8 cellular contexts compared by ENCODE assay signal in the genomic region with DNA sequence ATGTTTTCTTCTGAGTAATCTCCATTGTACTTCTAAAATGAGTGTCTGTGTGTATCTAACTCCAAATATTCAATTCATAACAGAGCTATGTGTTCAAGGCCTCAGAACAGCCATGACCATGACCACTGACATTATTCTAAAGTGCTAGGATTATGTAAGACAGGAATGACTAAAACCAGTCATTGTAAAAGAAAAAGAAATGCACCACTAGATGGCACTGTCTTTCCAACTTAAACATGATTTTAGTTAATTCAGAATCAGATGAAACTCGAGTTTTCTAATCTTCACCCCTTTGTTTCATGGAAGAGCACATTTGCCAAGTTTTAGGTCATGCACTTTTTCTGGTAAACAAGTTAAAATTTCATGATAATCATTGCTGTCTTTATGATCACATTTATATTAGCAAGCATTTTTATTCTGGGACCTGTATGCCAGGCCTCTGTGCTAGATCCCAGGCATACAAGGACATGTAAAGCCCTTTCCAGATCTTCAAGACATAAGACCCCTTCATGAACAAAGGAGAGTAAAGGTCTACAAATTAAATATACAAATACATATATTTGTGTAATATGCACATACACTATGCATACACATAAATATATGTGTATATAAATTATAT. TPM values are rescaled to one million over a fixed set of nuclear protein-coding genes. Genes with fewer than 3 reads are reported as not detected.
DNase-seq lines count a peak whose midpoint lies in the region; ATAC-seq, FAIRE-seq and TF ChIP-seq lines count a peak whose summit lies in the region.

No MANE protein-coding gene starts in this region.

- no peaks in the 10 kb centered on the region for H3K9me3 Mint-ChIP-seq in Calu3 (ENCODE audit: low read depth, unreplicated experiment)
- H3K9me3 Mint-ChIP-seq in activated B cell treated with CpG ODN at 0.5 μM for 24 hours, result no peaks in the 10 kb centered on the region
- H3K9me3 Mint-ChIP-seq in glutamatergic neuron (ENCODE audit: unreplicated experiment), result peaks cover 1% of the 10 kb centered on the region

- intact Hi-C loops in Calu3 (cut with micrococcal nuclease; ENCODE audit: unreplicated experiment), result loop anchor here (1.0 to 5.0 kb wide), 3 partner anchors 335 to 589 kb away; no protein-coding TSS in a partner anchor
- intact Hi-C loops in activated B cell treated with CpG ODN at 0.5 μM for 24 hours (cut with micrococcal nuclease), result loop anchor here (1.0 to 5.0 kb wide), 7 partner anchors 15 to 904 kb away; no protein-coding TSS in a partner anchor

- H3K36me3 Mint-ChIP-seq in Calu3 (ENCODE audit: insufficient read depth, unreplicated experiment), result no peaks in the 10 kb centered on the region
- H3K36me3 Mint-ChIP-seq in activated B cell treated with CpG ODN at 0.5 μM for 24 hours (ENCODE audit: low read depth), result no peaks in the 10 kb centered on the region
- no peaks in the 10 kb centered on the region for H3K36me3 Mint-ChIP-seq in glutamatergic neuron (ENCODE audit: unreplicated experiment)

- H3K27ac Mint-ChIP-seq in Calu3 (ENCODE audit: unreplicated experiment) (no peak overlapping the region), activated B cell treated with CpG ODN at 0.5 μM for 24 hours (no peak overlapping the region), glutamatergic neuron (ENCODE audit: unreplicated experiment) (no peak overlapping the region)

- DNase-seq in Calu3 (peak; percentile 11), GM19239 (ENCODE audit: insufficient read length, low spot score) (no peak), NCI-H1048 (lab: John Stamatoyannopoulos, UW) (peak; percentile 69), activated B cell treated with CpG ODN at 0.5 μM for 24 hours (no peak), glutamatergic neuron (no peak), renal cortical epithelial cell (ENCODE audit: low read depth) (peak; percentile 85)

- H3K27me3 Mint-ChIP-seq in Calu3 (ENCODE audit: unreplicated experiment), result peaks cover 23% of the 10 kb centered on the region
- H3K27me3 Mint-ChIP-seq in activated B cell treated with CpG ODN at 0.5 μM for 24 hours, result no peaks in the 10 kb centered on the region
- H3K27me3 Mint-ChIP-seq in glutamatergic neuron (ENCODE audit: unreplicated experiment), result no peaks in the 10 kb centered on the region

- H3K4me3 Mint-ChIP-seq in Calu3 (ENCODE audit: low read depth, unreplicated experiment) (no peak overlapping the region), activated B cell treated with CpG ODN at 0.5 μM for 24 hours (no peak overlapping the region), glutamatergic neuron (ENCODE audit: unreplicated experiment) (no peak overlapping the region)

- peak; percentile 37 for ATAC-seq in activated B cell treated with CpG ODN at 0.5 μM for 24 hours (ENCODE audit: low read depth)
- ATAC-seq in HG03097 (IDR thresholded peaks at IDR 0.05; ENCODE audit: low FRiP score, unreplicated experiment), result no peak
- ATAC-seq in HG02642 (IDR thresholded peaks at IDR 0.05; ENCODE audit: poor library complexity, unreplicated experiment), result no peak

- TF ChIP-seq CTCF in Calu3 (IDR thresholded peaks at IDR 0.05; ENCODE audit: unreplicated experiment), result peak; percentile 27
- peak; percentile 35 for TF ChIP-seq CTCF in activated B cell treated with CpG ODN at 0.5 μM for 24 hours (IDR thresholded peaks at IDR 0.05)
- peak; percentile 87 for TF ChIP-seq CTCF in glutamatergic neuron (IDR thresholded peaks at IDR 0.05; ENCODE audit: partially characterized antibody, unreplicated experiment)

- POLR2A ChIA-PET in activated B cell treated with CpG ODN at 0.5 μM for 24 hours (lab: Charles Lee), result no interaction called here

- peak; percentile 71 for FAIRE-seq in GM19239 (lab: Jason Lieb, UNC)

- BruUV-seq in Calu3 (replicated peaks; lab: Mats Ljungman, UMichigan), result no TSS peak

- no peaks in the 10 kb centered on the region for H3K4me1 Mint-ChIP-seq in Calu3 (ENCODE audit: low read depth, unreplicated experiment)
- H3K4me1 Mint-ChIP-seq in activated B cell treated with CpG ODN at 0.5 μM for 24 hours, result no peaks in the 10 kb centered on the region
- H3K4me1 Mint-ChIP-seq in glutamatergic neuron (ENCODE audit: low read depth, unreplicated experiment), result no peaks in the 10 kb centered on the region

- CTCF ChIA-PET in Calu3 (lab: Charles Lee) (interaction anchor here (0.7 kb wide), 1 partner anchor 416 kb away, joined by 3 read pairs; no protein-coding TSS in a partner anchor), activated B cell treated with CpG ODN at 0.5 μM for 24 hours (lab: Charles Lee) (interaction anchor here (0.6 to 2.2 kb wide), 7 partner anchors 15 to 587 kb away, joined by 3 to 9 read pairs (median 4); a partner anchor contains a TSS)

RNA-seq across cellular contexts. Expression of a gene that starts 26.1 kb away (rescaled TPM):
- total RNA-seq in Calu3 (2022) (49.0 and 56.8 TPM in 2 replicates), activated B cell treated with CpG ODN at 0.5 μM for 24 hours (59.2 and 60.7 TPM in 2 replicates), glutamatergic neuron (ENCODE audit: unreplicated experiment) (59.4 TPM), renal cortical epithelial cell (72.2 and 83.4 TPM in 2 replicates)

Comparison
In these comparisons a context has a peak if more than half of its experiments do, and no peak if none do; other contexts are left out.
1. DNase-seq: peak in Calu3 (single experiment), NCI-H1048 (single experiment) and renal cortical epithelial cell (single experiment); none in GM19239 (single experiment), activated B cell treated with CpG ODN at 0.5 μM for 24 hours (single experiment) and glutamatergic neuron (single experiment).
2. CTCF ChIP-seq: peak in every context shown above with its lines; median percentile 87 in glutamatergic neuron; 35 in activated B cell treated with CpG ODN at 0.5 μM for 24 hours; 27 in Calu3.